ENCODE assay signal across 18 cellular contexts in genomic region chr1:193221641-193222040, GRCh38. TPM values are rescaled to one million over a fixed set of nuclear protein-coding genes. Genes with fewer than 3 reads are reported as not detected.
DNase-seq lines count a peak whose midpoint lies in the region; ATAC-seq lines count a peak whose summit lies in the region.
"Had no signal": no experiment of that assay in that cellular context is flagged by ENCODE, and none has a peak within 500 bp of the region (broad histone marks: within the 10 kb centered on the region; RNA-seq: fewer than 3 reads in every experiment).

No MANE protein-coding gene starts in this region.

- H4K8ac ChIP-seq in mesendoderm (ENCODE audit: low read depth, low read length) = no peak overlapping the region

- no peaks in the 10 kb centered on the region for H3K9me2 ChIP-seq in GM23248 (ENCODE audit: insufficient read depth)

- H3K4ac ChIP-seq in mesendoderm (ENCODE audit: low read depth, low read length) = no peak overlapping the region

- in situ Hi-C loops in GM23248 (cut with MboI) = no loop called here

- H3K79me2 ChIP-seq in mesendoderm (ENCODE audit: control insufficient read depth, insufficient read depth, low read length) (no peaks in the 10 kb centered on the region), GM23248 (ENCODE audit: insufficient read depth) (peaks cover 74% of the 10 kb centered on the region)

- H2AFZ ChIP-seq in GM23248 = no peak overlapping the region

- H3K56ac ChIP-seq in mesendoderm (ENCODE audit: low read length) = no peak overlapping the region

- H3K27ac ChIP-seq in HUES48 (ENCODE audit: low read depth, low read length) (peak overlapping the region; percentile 7), mesendoderm (ENCODE audit: low read depth, low read length) (no peak overlapping the region), GM23248 (no peak overlapping the region)

- H2BK120ac ChIP-seq in mesendoderm (ENCODE audit: low read depth, low read length) = no peak overlapping the region

- no peak overlapping the region for H3K18ac ChIP-seq in mesendoderm (ENCODE audit: low read length)

- no peak overlapping the region for H3K9ac ChIP-seq in HUES48 (ENCODE audit: low read depth, low read length)
- H3K9ac ChIP-seq in mesendoderm (ENCODE audit: low read length) = no peak overlapping the region
- H3K9ac ChIP-seq in GM23248 = no peak overlapping the region

- no peak overlapping the region for H4K5ac ChIP-seq in mesendoderm (ENCODE audit: low read length)

- no peaks in the 10 kb centered on the region for H3K9me3 ChIP-seq in HUES48 (ENCODE audit: control insufficient read depth, insufficient read depth, low read length)
- no peaks in the 10 kb centered on the region for H3K9me3 ChIP-seq in GM23248 (ENCODE audit: low read depth)

- DNase-seq in Ammon's horn (ENCODE audit: low spot score) (peak; percentile 6), astrocyte of the hippocampus (ENCODE audit: low read depth, low spot score) (peak; percentile 43), mesendoderm (peak; percentile 23), GM23248 (no peak), NOMO-1 treated with dmso at 0.1 percent for 144 hours (lab: John Stamatoyannopoulos, UW; ENCODE audit: unreplicated experiment) (no peak), UCSD-AML1 (lab: John Stamatoyannopoulos, UW; ENCODE audit: unreplicated experiment) (no peak)
- DNase-seq: activated CD4-positive, alpha-beta T cell treated with anti-CD3 and anti-CD28 coated beads, Interleukin-2, amount 50 U/mL, for 48 hours; activated naive CD4-positive, alpha-beta T cell treated with anti-CD3 and anti-CD28 coated beads for 36 hours; activated T-cell treated with anti-CD3 and anti-CD28 coated beads, Interleukin-2, amount 50 U/mL, for 1 hour; aorta; NCI-H1694 treated with DMSO at 0.1 percent for 48 hours; Right ventricle myocardium superior; stimulated activated CD4-positive, alpha-beta T cell treated with anti-CD3 and anti-CD28 coated beads, Interleukin-2, amount 100 ng/mL, for 48 hours; T-helper 17 cell had no signal

- peaks cover 2% of the 10 kb centered on the region for H3K79me1 ChIP-seq in mesendoderm (ENCODE audit: low read length)

- H2BK5ac ChIP-seq in mesendoderm (ENCODE audit: low read length) = no peak overlapping the region

- H3K36me3 ChIP-seq in HUES48 (ENCODE audit: control insufficient read depth, insufficient read depth, low read length) = peaks cover 18% of the 10 kb centered on the region; the same call in 1 of the 2 replicates
- H3K36me3 ChIP-seq in mesendoderm (ENCODE audit: control insufficient read depth, insufficient read depth, low read length) = no peaks in the 10 kb centered on the region
- peaks cover 22% of the 10 kb centered on the region for H3K36me3 ChIP-seq in GM23248 (ENCODE audit: low read depth)

- ATAC-seq in HG03280 (IDR thresholded peaks at IDR 0.05; ENCODE audit: unreplicated experiment) = no peak
- ATAC-seq: T-helper 17 cell had no signal

- no peak overlapping the region for H2BK15ac ChIP-seq in mesendoderm (replicated peaks; ENCODE audit: low read depth)

- H3K4me1 ChIP-seq in HUES48 (ENCODE audit: control insufficient read depth, insufficient read depth, low read length) = peaks cover 24% of the 10 kb centered on the region
- peaks cover 2% of the 10 kb centered on the region for H3K4me1 ChIP-seq in mesendoderm (ENCODE audit: control insufficient read depth, low read depth, low read length)
- H3K4me1 ChIP-seq in GM23248 (ENCODE audit: insufficient read depth) = peaks cover 7% of the 10 kb centered on the region; the same call in 1 of the 2 replicates

- H3K27me3 ChIP-seq in HUES48 (ENCODE audit: control insufficient read depth, insufficient read depth, low read length) (no peaks in the 10 kb centered on the region), mesendoderm (ENCODE audit: insufficient read depth, low read length, poor library complexity) (no peaks in the 10 kb centered on the region), GM23248 (replicated peaks; ENCODE audit: insufficient read depth) (no peaks in the 10 kb centered on the region)

- no peaks in the 10 kb centered on the region for H4K20me1 ChIP-seq in GM23248 (ENCODE audit: insufficient read depth)

- H2AK5ac ChIP-seq in mesendoderm (ENCODE audit: low read length) = no peak overlapping the region

- H3K4me2 ChIP-seq in mesendoderm (ENCODE audit: low read length) = no peak overlapping the region
- no peak overlapping the region for H3K4me2 ChIP-seq in GM23248 (ENCODE audit: unreplicated experiment)

- no peak overlapping the region for H3K23ac ChIP-seq in mesendoderm (ENCODE audit: low read length)

- peaks cover 14% of the 10 kb centered on the region; the same call in 1 of the 2 replicates for H3F3A ChIP-seq in GM23248 (ENCODE audit: insufficient read depth)

- H3K4me3 ChIP-seq in HUES48 (ENCODE audit: low read depth, low read length) = no peak overlapping the region; the same call in 1 of the 2 replicates
- no peak overlapping the region for H3K4me3 ChIP-seq in mesendoderm (ENCODE audit: low read length)
- no peak overlapping the region for H3K4me3 ChIP-seq in GM23248
- H3K4me3 ChIP-seq: skin epidermis had no signal

RNA-seq across cellular contexts. Expression of gene B3GALT2, which starts 35.2 kb away (rescaled TPM):
- polyA plus RNA-seq in mesendoderm (2013, experiment 1 of 2) = not detected
- not detected for polyA plus RNA-seq in mesendoderm (2013, experiment 2 of 2)
- total RNA-seq in GM23248 (2014; rRNA removed; shearing (Covaris generic)) = 4.7 and 4.8 TPM in 2 replicates
- 2.5 and 2.8 TPM in 2 replicates for polyA plus RNA-seq in GM23248 (2016; fragmentation: Nextera tagmentation; extraction: Ambion mirVana)
- total RNA-seq: activated naive CD4-positive, alpha-beta T cell treated with anti-CD3 and anti-CD28 coated beads for 36 hours; HT-29 had no signal

Comparison
In these comparisons a context has a peak if more than half of its experiments do, and no peak if none do; other contexts are left out.
1. DNase-seq: peak in Ammon's horn (single experiment), astrocyte of the hippocampus (single experiment) and mesendoderm (single experiment); none in GM23248 (single experiment), NOMO-1 treated with dmso at 0.1 percent for 144 hours (single experiment) and UCSD-AML1 (single experiment).